ENCODE assay signal across 2 cellular contexts in genomic region chr5:39202594-39203290, GRCh38.
TF ChIP-seq lines count a peak whose summit lies in the region.

No MANE protein-coding gene starts in this region.

TF ChIP-seq in liver, 16 proteins besides CTCF, POLR2A, EP300 and RAD21 (continued from another document):
- no peak for TF ChIP-seq MAX (IDR thresholded peaks at IDR 0.05)
- TF ChIP-seq REST (IDR thresholded peaks at IDR 0.05): no peak
- TF ChIP-seq YY1 (IDR thresholded peaks at IDR 0.05): no peak
- TF ChIP-seq HNF4G (IDR thresholded peaks at IDR 0.05): no peak
- no peak for TF ChIP-seq FOXA1 (IDR thresholded peaks at IDR 0.05)
- no peak for TF ChIP-seq ZBTB33 (IDR thresholded peaks at IDR 0.05)
- no peak for TF ChIP-seq SP1 (IDR thresholded peaks at IDR 0.05)
- no peak for TF ChIP-seq NR2F2 (IDR thresholded peaks at IDR 0.05)
- TF ChIP-seq TAF1 (conservative IDR thresholded peaks at IDR 0.05): no peak
- TF ChIP-seq FOXA2 (IDR thresholded peaks at IDR 0.05): no peak
- no peak for TF ChIP-seq EGR1 (IDR thresholded peaks at IDR 0.05; ENCODE audit: low read depth in 2 of 2)

TF ChIP-seq in HepG2, 621 proteins besides CTCF, POLR2A, EP300 and RAD21:
- TF ChIP-seq ZNF687 (CRISPR knock-in tag; IDR thresholded peaks at IDR 0.05) (no peak), SSRP1 (CRISPR knock-in tag; IDR thresholded peaks at IDR 0.05) (no peak), MIER3 (CRISPR knock-in tag; IDR thresholded peaks at IDR 0.05; ENCODE audit: borderline replicate concordance) (no peak), ZFY (CRISPR knock-in tag; IDR thresholded peaks at IDR 0.05) (no peak), ZNF646 (CRISPR knock-in tag; IDR thresholded peaks at IDR 0.05) (no peak)
